In genomic region chr20:38857703-38858102, GRCh38 we compare ENCODE assay signal across 1 cellular context.
TF ChIP-seq lines count a peak whose summit lies in the region.

No MANE protein-coding gene starts in this region.

TF ChIP-seq in GM12878, 131 proteins besides CTCF, POLR2A, EP300 and RAD21:
- no peak for TF ChIP-seq JUNB (IDR thresholded peaks at IDR 0.05)
- TF ChIP-seq RUNX3 (IDR thresholded peaks at IDR 0.05; ENCODE audit: low read length), result 0 out of 2 replicates have a peak, but pooled peaks have one; percentile 8
- TF ChIP-seq NR2F1 (conservative IDR thresholded peaks at IDR 0.05), result no peak
